In genomic region chr17:1294157-1294717, GRCh38 we compare ENCODE assay signal across 11 cellular contexts. TPM values are rescaled to one million over a fixed set of nuclear protein-coding genes. Genes with fewer than 3 reads are reported as not detected.
DNase-seq lines count a peak whose midpoint lies in the region; ATAC-seq and TF ChIP-seq lines count a peak whose summit lies in the region.
"Had no signal": no experiment of that assay in that cellular context is flagged by ENCODE, and none has a peak within 500 bp of the region (broad histone marks: within the 10 kb centered on the region; RNA-seq: fewer than 3 reads in every experiment).

No MANE protein-coding gene starts in this region.

- ATAC-seq in esophagus mucosa (peak; percentile 19), GM19395 (IDR thresholded peaks at IDR 0.05; ENCODE audit: unreplicated experiment) (no peak), HG02981 (IDR thresholded peaks at IDR 0.05; ENCODE audit: unreplicated experiment) (no peak)

- no peak for TF ChIP-seq POLR2A in NB4 (IDR thresholded peaks at IDR 0.05; ENCODE audit: extremely low read depth, insufficient read length)

- TF ChIP-seq CTCF in NB4 (IDR thresholded peaks at IDR 0.05; ENCODE audit: low read depth, low read length) = no peak

- DNase-seq in NB4 (ENCODE audit: low read depth) (peak; percentile 34), anterior cingulate cortex (lab: John Stamatoyannopoulos, UW) (no peak), NCI-H1048 (lab: John Stamatoyannopoulos, UW) (no peak)
- peak; percentile 61 to 71 for DNase-seq in activated CD8-positive, alpha-beta memory T cell treated with anti-CD3 and anti-CD28 coated beads for 1 hour (ENCODE audit: extremely low read depth in 1 of 2, low read depth in 1 of 2)
- peak; percentile 64 to 65 for DNase-seq in stimulated activated CD8-positive, alpha-beta memory T cell treated with anti-CD3 and anti-CD28 coated beads, Interleukin-4, amount 100 ng/mL, for 1 hour (ENCODE audit: low read depth in 2 of 2, low spot score in 1 of 2)

- H3K4me3 ChIP-seq in NB4 (ENCODE audit: low read depth, low read length) = no peak overlapping the region
- H3K4me3 ChIP-seq: tibial nerve had no signal

RNA-seq across cellular contexts. Expression of gene TRARG1, which starts 14.8 kb away (rescaled TPM):
- not detected for total RNA-seq in esophagus mucosa
- total RNA-seq: NCI-H460 had no signal

RNA-seq across cellular contexts. Expression of gene BHLHA9, which starts 24.0 kb away (rescaled TPM):
- total RNA-seq in esophagus mucosa = not detected
- total RNA-seq: G401, NCI-H460, tibial nerve had no signal

Comparison
In these comparisons a context has a peak if more than half of its experiments do, and no peak if none do; other contexts are left out.
1. DNase-seq: peak in NB4 (single experiment), activated CD8-positive, alpha-beta memory T cell treated with anti-CD3 and anti-CD28 coated beads for 1 hour (2 of 2) and stimulated activated CD8-positive, alpha-beta memory T cell treated with anti-CD3 and anti-CD28 coated beads, Interleukin-4, amount 100 ng/mL, for 1 hour (2 of 2); none in anterior cingulate cortex (0 of 58) and NCI-H1048 (single experiment).